ENCODE assay signal across 8 cellular contexts in genomic region chr2:222656544-222657446, GRCh38. TPM values are rescaled to one million over a fixed set of nuclear protein-coding genes. Genes with fewer than 3 reads are reported as not detected.
DNase-seq lines count a peak whose midpoint lies in the region; ATAC-seq lines count a peak whose summit lies in the region.

No MANE protein-coding gene starts in this region.

- H3K36me3 ChIP-seq in ACC112 (ENCODE audit: insufficient read depth, low read length): peaks cover 5% of the 10 kb centered on the region; the same call in 1 of the 2 replicates
- no peaks in the 10 kb centered on the region for H3K36me3 ChIP-seq in iPS DF 6.9 (ENCODE audit: control insufficient read depth, insufficient read depth, low read length)

- H3K4me3 Mint-ChIP-seq in activated CD4-positive, alpha-beta memory T cell treated with anti-CD3 and anti-CD28 coated beads, Interleukin-2, amount 10 ng/mL, durations not matched to agents 7 days and 5 days: peak overlapping the region; percentile 95
- peak overlapping the region; percentile 97 for H3K4me3 Mint-ChIP-seq in stimulated activated memory B cell treated with anti-CD40 and anti-IgM and Interleukin-4, amounts not matched to agents 10 μg/mL and 1 μg/mL and 100 μg/mL, for 72 hours

- H2AFZ ChIP-seq in ACC112 (ENCODE audit: low read length, unreplicated experiment): peak overlapping the region; percentile 75

- peak overlapping the region; percentile 85 for H3K27ac Mint-ChIP-seq in activated CD4-positive, alpha-beta memory T cell treated with anti-CD3 and anti-CD28 coated beads, Interleukin-2, amount 10 ng/mL, durations not matched to agents 7 days and 5 days
- peak overlapping the region; percentile 99 for H3K27ac Mint-ChIP-seq in stimulated activated memory B cell treated with anti-CD40 and anti-IgM and Interleukin-4, amounts not matched to agents 10 μg/mL and 1 μg/mL and 100 μg/mL, for 72 hours

- no peak for DNase-seq in activated CD4-positive, alpha-beta memory T cell treated with anti-CD3 and anti-CD28 coated beads, Interleukin-2, amount 10 ng/mL, durations not matched to agents 7 days and 5 days
- DNase-seq in iPS DF 6.9 (ENCODE audit: low read depth, low spot score) (no peak), AG08395 (ENCODE audit: low spot score) (no peak), ureter (ENCODE audit: low spot score) (no peak)

- peaks cover 40% of the 10 kb centered on the region for H3K4me1 Mint-ChIP-seq in activated CD4-positive, alpha-beta memory T cell treated with anti-CD3 and anti-CD28 coated beads, Interleukin-2, amount 10 ng/mL, durations not matched to agents 7 days and 5 days
- peaks cover 38% of the 10 kb centered on the region for H3K4me1 Mint-ChIP-seq in stimulated activated memory B cell treated with anti-CD40 and anti-IgM and Interleukin-4, amounts not matched to agents 10 μg/mL and 1 μg/mL and 100 μg/mL, for 72 hours

- CTCF ChIA-PET in activated CD4-positive, alpha-beta memory T cell treated with anti-CD3 and anti-CD28 coated beads, Interleukin-2, amount 10 ng/mL, durations not matched to agents 7 days and 5 days (lab: Charles Lee): interaction anchor here (2.7 kb wide), 1 partner anchor 34 kb away, joined by 12 read pairs; no protein-coding TSS in a partner anchor

- no peaks in the 10 kb centered on the region for H3K9me3 Mint-ChIP-seq in activated CD4-positive, alpha-beta memory T cell treated with anti-CD3 and anti-CD28 coated beads, Interleukin-2, amount 10 ng/mL, durations not matched to agents 7 days and 5 days
- no peaks in the 10 kb centered on the region for H3K9me3 Mint-ChIP-seq in stimulated activated memory B cell treated with anti-CD40 and anti-IgM and Interleukin-4, amounts not matched to agents 10 μg/mL and 1 μg/mL and 100 μg/mL, for 72 hours

- peaks cover 14% of the 10 kb centered on the region for H3K36me3 Mint-ChIP-seq in activated CD4-positive, alpha-beta memory T cell treated with anti-CD3 and anti-CD28 coated beads, Interleukin-2, amount 10 ng/mL, durations not matched to agents 7 days and 5 days (ENCODE audit: low read depth)
- peaks cover 7% of the 10 kb centered on the region for H3K36me3 Mint-ChIP-seq in stimulated activated memory B cell treated with anti-CD40 and anti-IgM and Interleukin-4, amounts not matched to agents 10 μg/mL and 1 μg/mL and 100 μg/mL, for 72 hours

- H3K4me1 ChIP-seq in ACC112 (ENCODE audit: control insufficient read depth, insufficient read depth, low read length, unreplicated experiment): peaks cover 27% of the 10 kb centered on the region
- no peaks in the 10 kb centered on the region for H3K4me1 ChIP-seq in iPS DF 6.9 (ENCODE audit: control insufficient read depth, insufficient read depth, low read length)

- POLR2A ChIA-PET in activated CD4-positive, alpha-beta memory T cell treated with anti-CD3 and anti-CD28 coated beads, Interleukin-2, amount 10 ng/mL, durations not matched to agents 7 days and 5 days (lab: Charles Lee): interaction anchor here (0.6 to 2.4 kb wide), 8 partner anchors 10 to 205 kb away, joined by 3 to 13 read pairs (median 3); partner anchors contain the start of genes ACSL3 and MOGAT1

- H3K9me3 ChIP-seq in iPS DF 6.9 (ENCODE audit: control insufficient read depth, insufficient read depth, low read length): no peaks in the 10 kb centered on the region

- peak; percentile 16 for ATAC-seq in GM19025 (IDR thresholded peaks at IDR 0.05; ENCODE audit: low read depth, unreplicated experiment)
- peak; percentile 17 for ATAC-seq in HG03196 (IDR thresholded peaks at IDR 0.05; ENCODE audit: unreplicated experiment)
- ATAC-seq in stimulated activated memory B cell treated with anti-CD40 and anti-IgM and Interleukin-4, amounts not matched to agents 10 μg/mL and 1 μg/mL and 100 μg/mL, for 72 hours: peak; percentile 25

- peak overlapping the region; percentile 91 for H3K4me3 ChIP-seq in ACC112 (ENCODE audit: low read depth, low read length)
- peak overlapping the region; percentile 87; the same call in 1 of the 2 replicates for H3K4me3 ChIP-seq in iPS DF 6.9 (ENCODE audit: low read length)

- peak overlapping the region; percentile 93; the same call in 1 of the 2 replicates for H3K27ac ChIP-seq in ACC112 (ENCODE audit: low read depth, low read length)
- no peak overlapping the region for H3K27ac ChIP-seq in iPS DF 6.9 (ENCODE audit: low read length)

- H3K27me3 ChIP-seq in ACC112 (ENCODE audit: insufficient read depth, low read length): no peaks in the 10 kb centered on the region
- H3K27me3 ChIP-seq in iPS DF 6.9 (ENCODE audit: control insufficient read depth, insufficient read depth, low read length): no peaks in the 10 kb centered on the region

- WGBS in iPS DF 6.9 (ENCODE audit: insufficient coverage, insufficient read length): no CpG with 5 or more reads among the region's 11 CpGs

- H3K79me2 ChIP-seq in ACC112 (ENCODE audit: control insufficient read depth, insufficient read depth, low read length, unreplicated experiment): peaks cover 46% of the 10 kb centered on the region

- H3K27me3 Mint-ChIP-seq in activated CD4-positive, alpha-beta memory T cell treated with anti-CD3 and anti-CD28 coated beads, Interleukin-2, amount 10 ng/mL, durations not matched to agents 7 days and 5 days: no peaks in the 10 kb centered on the region
- H3K27me3 Mint-ChIP-seq in stimulated activated memory B cell treated with anti-CD40 and anti-IgM and Interleukin-4, amounts not matched to agents 10 μg/mL and 1 μg/mL and 100 μg/mL, for 72 hours: no peaks in the 10 kb centered on the region

RNA-seq across cellular contexts. Expression of gene FARSB, which starts 0.9 kb away (rescaled TPM):
- 10 to 100 TPM; 20.8 to 21.5 TPM for total RNA-seq in activated CD4-positive, alpha-beta memory T cell treated with anti-CD3 and anti-CD28 coated beads, Interleukin-2, amount 10 ng/mL, durations not matched to agents 7 days and 5 days
- 34.2 TPM for total RNA-seq in ureter

RNA-seq across cellular contexts. Expression of gene MOGAT1, which starts 14.7 kb away (rescaled TPM):
- total RNA-seq in activated CD4-positive, alpha-beta memory T cell treated with anti-CD3 and anti-CD28 coated beads, Interleukin-2, amount 10 ng/mL, durations not matched to agents 7 days and 5 days: not detected
- total RNA-seq in ureter: not detected
